1 cellular context compared by ENCODE assay signal in the genomic region with DNA sequence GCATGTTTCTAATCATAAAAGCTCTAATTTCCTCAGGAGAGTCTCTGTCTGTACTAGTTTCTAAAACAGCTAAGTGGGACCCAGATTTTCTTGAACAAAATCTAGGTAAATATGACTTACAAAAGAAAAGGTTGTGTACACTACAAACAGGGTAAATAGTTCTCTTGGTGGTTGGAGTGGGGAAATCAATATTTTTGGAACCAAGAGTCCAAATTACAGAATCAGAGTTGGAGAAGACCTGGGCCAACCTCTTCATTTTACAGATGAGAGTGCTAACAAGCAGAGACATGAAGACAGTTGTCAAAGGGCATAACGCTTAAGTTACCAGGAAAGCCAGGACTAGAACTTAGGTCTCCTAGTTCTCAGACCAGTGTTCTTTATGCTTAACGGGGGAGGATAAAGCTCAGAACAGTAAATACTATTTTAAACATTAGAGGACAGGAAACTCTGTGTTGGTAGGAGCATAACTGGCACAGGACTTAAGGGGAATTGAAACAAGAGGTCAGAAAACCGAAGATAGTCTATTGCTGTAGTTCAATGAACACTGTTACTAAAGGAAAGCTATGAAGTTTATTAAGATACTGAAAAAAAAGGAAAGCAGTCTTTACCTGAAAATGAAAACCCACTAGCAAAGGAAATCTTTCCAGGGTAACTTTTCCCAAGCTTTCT.
TF ChIP-seq lines count a peak whose summit lies in the region.

No MANE protein-coding gene starts in this region.

TF ChIP-seq in HepG2, 621 proteins besides CTCF, POLR2A, EP300 and RAD21 (continued from another document and continues in another):
- TF ChIP-seq, protein P1, sequence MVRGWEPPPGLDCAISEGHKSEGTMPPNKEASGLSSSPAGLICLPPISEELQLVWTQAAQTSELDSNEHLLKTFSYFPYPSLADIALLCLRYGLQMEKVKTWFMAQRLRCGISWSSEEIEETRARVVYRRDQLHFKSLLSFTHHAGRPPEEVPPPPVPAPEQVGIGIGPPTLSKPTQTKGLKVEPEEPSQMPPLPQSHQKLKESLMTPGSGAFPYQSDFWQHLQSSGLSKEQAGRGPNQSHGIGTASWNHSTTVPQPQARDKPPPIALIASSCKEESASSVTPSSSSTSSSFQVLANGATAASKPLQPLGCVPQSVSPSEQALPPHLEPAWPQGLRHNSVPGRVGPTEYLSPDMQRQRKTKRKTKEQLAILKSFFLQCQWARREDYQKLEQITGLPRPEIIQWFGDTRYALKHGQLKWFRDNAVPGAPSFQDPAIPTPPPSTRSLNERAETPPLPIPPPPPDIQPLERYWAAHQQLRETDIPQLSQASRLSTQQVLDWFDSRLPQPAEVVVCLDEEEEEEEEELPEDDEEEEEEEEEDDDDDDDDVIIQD (CRISPR knock-in tag; IDR thresholded peaks at IDR 0.05; ENCODE audit: low read depth) = peak; percentile 50; the same call in 1 of the 2 replicates
- TF ChIP-seq SMARCC2 (IDR thresholded peaks at IDR 0.05) (peak; percentile 63; the same call in 1 of the 2 replicates), CREM (IDR thresholded peaks at IDR 0.05) (peak; percentile 77), CREM (CRISPR knock-in tag; IDR thresholded peaks at IDR 0.05) (no peak), KAT2B (IDR thresholded peaks at IDR 0.05; ENCODE audit: borderline replicate concordance, low read depth, low read length) (peak; percentile 51; the same call in 1 of the 2 replicates), NKX3-1 (CRISPR knock-in tag; IDR thresholded peaks at IDR 0.05) (0 out of 2 replicates have a peak, but pooled peaks have one; percentile 62), GATAD2A (CRISPR knock-in tag; IDR thresholded peaks at IDR 0.05) (peak; percentile 97), KDM6A (CRISPR knock-in tag; IDR thresholded peaks at IDR 0.05; ENCODE audit: low read depth) (peak; percentile 86), ZNF331 (CRISPR knock-in tag; IDR thresholded peaks at IDR 0.05) (peak; percentile 41), NCOA2 (CRISPR knock-in tag; IDR thresholded peaks at IDR 0.05) (peak; percentile 81), SOX5 (CRISPR knock-in tag; IDR thresholded peaks at IDR 0.05; ENCODE audit: borderline replicate concordance) (peak; percentile 77), BCL6 (CRISPR knock-in tag; IDR thresholded peaks at IDR 0.05) (peak; percentile 68), MBD4 (IDR thresholded peaks at IDR 0.05; ENCODE audit: borderline replicate concordance, low read length) (peak; percentile 57; the same call in 1 of the 2 replicates), ISL2 (CRISPR knock-in tag; IDR thresholded peaks at IDR 0.05) (peak; percentile 89), CAMTA2 (CRISPR knock-in tag; IDR thresholded peaks at IDR 0.05; ENCODE audit: borderline replicate concordance) (no peak), ZSCAN9 (CRISPR knock-in tag; IDR thresholded peaks at IDR 0.05; ENCODE audit: borderline replicate concordance) (0 out of 2 replicates have a peak, but pooled peaks have one; percentile 35), MEF2D (CRISPR knock-in tag; IDR thresholded peaks at IDR 0.05) (0 out of 2 replicates have a peak, but pooled peaks have one; percentile 29), ZNF232 (CRISPR knock-in tag; IDR thresholded peaks at IDR 0.05; ENCODE audit: borderline replicate concordance) (no peak), THAP11 (CRISPR knock-in tag; IDR thresholded peaks at IDR 0.05) (peak; percentile 54; the same call in 1 of the 2 replicates), NR2F6 (IDR thresholded peaks at IDR 0.05) (peak; percentile 66), NR2F6 (CRISPR knock-in tag; IDR thresholded peaks at IDR 0.05) (peak; percentile 48; the same call in 1 of the 2 replicates), SOX13 (IDR thresholded peaks at IDR 0.05) (no peak), SOX13 (CRISPR knock-in tag; conservative IDR thresholded peaks at IDR 0.05 in 1 of 2, IDR thresholded peaks at IDR 0.05 in 1 of 2) (peak in 1 of 2 experiments; percentile 71; a peak in 2 of 4 replicates), HDAC1 (CRISPR knock-in tag; IDR thresholded peaks at IDR 0.05) (peak; percentile 75), GFI1 (CRISPR knock-in tag; IDR thresholded peaks at IDR 0.05; ENCODE audit: borderline replicate concordance) (peak; percentile 93), HDAC2 (CRISPR knock-in tag; IDR thresholded peaks at IDR 0.05) (0 out of 2 replicates have a peak, but pooled peaks have one; percentile 68), TBX3 (IDR thresholded peaks at IDR 0.05; ENCODE audit: borderline replicate concordance) (peak; percentile 37; the same call in 1 of the 2 replicates), KLF16 (CRISPR knock-in tag; IDR thresholded peaks at IDR 0.05) (peak in 1 of 2 experiments; percentile 85; a peak in 1 of 4 replicates), SMARCE1 (IDR thresholded peaks at IDR 0.05; ENCODE audit: borderline replicate concordance) (peak; percentile 69; the same call in 1 of the 2 replicates), FOXA1 (IDR thresholded peaks at IDR 0.05) (peak; percentile 93), FOXA1 (CRISPR knock-in tag; IDR thresholded peaks at IDR 0.05) (peak; percentile 87), ZNF205 (CRISPR knock-in tag; IDR thresholded peaks at IDR 0.05) (peak; percentile 31; the same call in 1 of the 2 replicates), ZNF354B (CRISPR knock-in tag; IDR thresholded peaks at IDR 0.05) (no peak), HMG20A (CRISPR knock-in tag; IDR thresholded peaks at IDR 0.05; ENCODE audit: borderline replicate concordance) (peak; percentile 80; the same call in 1 of the 2 replicates), SNAPC2 (CRISPR knock-in tag; IDR thresholded peaks at IDR 0.05) (0 out of 2 replicates have a peak, but pooled peaks have one; percentile 41), RELA (CRISPR knock-in tag; IDR thresholded peaks at IDR 0.05) (peak; percentile 51; the same call in 1 of the 2 replicates), NR2F2 (IDR thresholded peaks at IDR 0.05; ENCODE audit: borderline replicate concordance, low read depth) (peak; percentile 73), FOXK1 (CRISPR knock-in tag; IDR thresholded peaks at IDR 0.05; ENCODE audit: borderline replicate concordance, low read depth) (0 out of 2 replicates have a peak, but pooled peaks have one; percentile 55), SMYD3 (CRISPR knock-in tag; IDR thresholded peaks at IDR 0.05) (0 out of 2 replicates have a peak, but pooled peaks have one; percentile 34), ZFP90 (CRISPR knock-in tag; IDR thresholded peaks at IDR 0.05; ENCODE audit: borderline replicate concordance) (no peak), NFKBIZ (CRISPR knock-in tag; IDR thresholded peaks at IDR 0.05) (peak; percentile 57; the same call in 1 of the 2 replicates), PPARG (CRISPR knock-in tag; conservative IDR thresholded peaks at IDR 0.05) (peak; percentile 40; the same call in 1 of the 2 replicates), SAP130 (CRISPR knock-in tag; IDR thresholded peaks at IDR 0.05; ENCODE audit: low read depth) (peak; percentile 47), ZBTB7B (CRISPR knock-in tag; IDR thresholded peaks at IDR 0.05) (0 out of 2 replicates have a peak, but pooled peaks have one; percentile 27), ZNF644 (CRISPR knock-in tag; IDR thresholded peaks at IDR 0.05; ENCODE audit: low read depth) (0 out of 2 replicates have a peak, but pooled peaks have one; percentile 9), ATF1 (CRISPR knock-in tag; IDR thresholded peaks at IDR 0.05) (peak; percentile 41; the same call in 1 of the 2 replicates), POLR2AphosphoS5 (IDR thresholded peaks at IDR 0.05; ENCODE audit: low read depth, low read length) (0 out of 2 replicates have a peak, but pooled peaks have one; percentile 26), NFIC (IDR thresholded peaks at IDR 0.05; ENCODE audit: low read length) (peak; percentile 83), RXRB (CRISPR knock-in tag; IDR thresholded peaks at IDR 0.05; ENCODE audit: borderline replicate concordance) (peak; percentile 82), TOE1 (CRISPR knock-in tag; IDR thresholded peaks at IDR 0.05) (peak; percentile 76; the same call in 1 of the 2 replicates)
- TF ChIP-seq, protein P2, sequence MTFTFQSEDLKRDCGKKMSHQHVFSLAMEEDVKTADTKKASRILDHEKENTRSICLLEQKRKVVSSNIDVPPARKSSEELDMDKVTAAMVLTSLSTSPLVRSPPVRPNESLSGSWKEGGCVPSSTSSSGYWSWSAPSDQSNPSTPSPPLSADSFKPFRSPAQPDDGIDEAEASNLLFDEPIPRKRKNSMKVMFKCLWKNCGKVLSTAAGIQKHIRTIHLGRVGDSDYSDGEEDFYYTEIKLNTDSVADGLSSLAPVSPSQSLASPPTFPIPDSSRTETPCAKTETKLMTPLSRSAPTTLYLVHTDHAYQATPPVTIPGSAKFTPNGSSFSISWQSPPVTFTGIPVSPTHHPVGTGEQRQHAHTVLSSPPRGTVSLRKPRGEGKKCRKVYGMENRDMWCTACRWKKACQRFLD (CRISPR knock-in tag; IDR thresholded peaks at IDR 0.05; ENCODE audit: borderline replicate concordance) = no peak
- TF ChIP-seq, protein P3, sequence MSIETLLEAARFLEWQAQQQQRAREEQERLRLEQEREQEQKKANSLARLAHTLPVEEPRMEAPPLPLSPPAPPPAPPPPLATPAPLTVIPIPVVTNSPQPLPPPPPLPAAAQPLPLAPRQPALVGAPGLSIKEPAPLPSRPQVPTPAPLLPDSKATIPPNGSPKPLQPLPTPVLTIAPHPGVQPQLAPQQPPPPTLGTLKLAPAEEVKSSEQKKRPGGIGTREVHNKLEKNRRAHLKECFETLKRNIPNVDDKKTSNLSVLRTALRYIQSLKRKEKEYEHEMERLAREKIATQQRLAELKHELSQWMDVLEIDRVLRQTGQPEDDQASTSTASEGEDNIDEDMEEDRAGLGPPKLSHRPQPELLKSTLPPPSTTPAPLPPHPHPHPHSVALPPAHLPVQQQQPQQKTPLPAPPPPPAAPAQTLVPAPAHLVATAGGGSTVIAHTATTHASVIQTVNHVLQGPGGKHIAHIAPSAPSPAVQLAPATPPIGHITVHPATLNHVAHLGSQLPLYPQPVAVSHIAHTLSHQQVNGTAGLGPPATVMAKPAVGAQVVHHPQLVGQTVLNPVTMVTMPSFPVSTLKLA (IDR thresholded peaks at IDR 0.05) = no peak
- TF ChIP-seq, protein P4, sequence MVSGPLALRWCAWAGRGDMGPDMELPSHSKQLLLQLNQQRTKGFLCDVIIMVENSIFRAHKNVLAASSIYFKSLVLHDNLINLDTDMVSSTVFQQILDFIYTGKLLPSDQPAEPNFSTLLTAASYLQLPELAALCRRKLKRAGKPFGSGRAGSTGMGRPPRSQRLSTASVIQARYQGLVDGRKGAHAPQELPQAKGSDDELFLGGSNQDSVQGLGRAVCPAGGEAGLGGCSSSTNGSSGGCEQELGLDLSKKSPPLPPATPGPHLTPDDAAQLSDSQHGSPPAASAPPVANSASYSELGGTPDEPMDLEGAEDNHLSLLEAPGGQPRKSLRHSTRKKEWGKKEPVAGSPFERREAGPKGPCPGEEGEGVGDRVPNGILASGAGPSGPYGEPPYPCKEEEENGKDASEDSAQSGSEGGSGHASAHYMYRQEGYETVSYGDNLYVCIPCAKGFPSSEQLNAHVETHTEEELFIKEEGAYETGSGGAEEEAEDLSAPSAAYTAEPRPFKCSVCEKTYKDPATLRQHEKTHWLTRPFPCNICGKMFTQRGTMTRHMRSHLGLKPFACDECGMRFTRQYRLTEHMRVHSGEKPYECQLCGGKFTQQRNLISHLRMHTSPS (CRISPR knock-in tag; IDR thresholded peaks at IDR 0.05; ENCODE audit: low read depth) = no peak
- TF ChIP-seq, protein P5, sequence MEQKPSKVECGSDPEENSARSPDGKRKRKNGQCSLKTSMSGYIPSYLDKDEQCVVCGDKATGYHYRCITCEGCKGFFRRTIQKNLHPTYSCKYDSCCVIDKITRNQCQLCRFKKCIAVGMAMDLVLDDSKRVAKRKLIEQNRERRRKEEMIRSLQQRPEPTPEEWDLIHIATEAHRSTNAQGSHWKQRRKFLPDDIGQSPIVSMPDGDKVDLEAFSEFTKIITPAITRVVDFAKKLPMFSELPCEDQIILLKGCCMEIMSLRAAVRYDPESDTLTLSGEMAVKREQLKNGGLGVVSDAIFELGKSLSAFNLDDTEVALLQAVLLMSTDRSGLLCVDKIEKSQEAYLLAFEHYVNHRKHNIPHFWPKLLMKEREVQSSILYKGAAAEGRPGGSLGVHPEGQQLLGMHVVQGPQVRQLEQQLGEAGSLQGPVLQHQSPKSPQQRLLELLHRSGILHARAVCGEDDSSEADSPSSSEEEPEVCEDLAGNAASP (CRISPR knock-in tag; IDR thresholded peaks at IDR 0.05; ENCODE audit: borderline replicate concordance) = peak; percentile 79; the same call in 1 of the 2 replicates
- TF ChIP-seq, protein P6, sequence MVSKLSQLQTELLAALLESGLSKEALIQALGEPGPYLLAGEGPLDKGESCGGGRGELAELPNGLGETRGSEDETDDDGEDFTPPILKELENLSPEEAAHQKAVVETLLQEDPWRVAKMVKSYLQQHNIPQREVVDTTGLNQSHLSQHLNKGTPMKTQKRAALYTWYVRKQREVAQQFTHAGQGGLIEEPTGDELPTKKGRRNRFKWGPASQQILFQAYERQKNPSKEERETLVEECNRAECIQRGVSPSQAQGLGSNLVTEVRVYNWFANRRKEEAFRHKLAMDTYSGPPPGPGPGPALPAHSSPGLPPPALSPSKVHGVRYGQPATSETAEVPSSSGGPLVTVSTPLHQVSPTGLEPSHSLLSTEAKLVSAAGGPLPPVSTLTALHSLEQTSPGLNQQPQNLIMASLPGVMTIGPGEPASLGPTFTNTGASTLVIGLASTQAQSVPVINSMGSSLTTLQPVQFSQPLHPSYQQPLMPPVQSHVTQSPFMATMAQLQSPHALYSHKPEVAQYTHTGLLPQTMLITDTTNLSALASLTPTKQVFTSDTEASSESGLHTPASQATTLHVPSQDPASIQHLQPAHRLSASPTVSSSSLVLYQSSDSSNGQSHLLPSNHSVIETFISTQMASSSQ (IDR thresholded peaks at IDR 0.05; ENCODE audit: low read depth) = peak; percentile 25; the same call in 1 of the 2 replicates
- TF ChIP-seq, protein P6 (CRISPR knock-in tag; IDR thresholded peaks at IDR 0.05; ENCODE audit: borderline replicate concordance) = no peak
- TF ChIP-seq, protein P7, sequence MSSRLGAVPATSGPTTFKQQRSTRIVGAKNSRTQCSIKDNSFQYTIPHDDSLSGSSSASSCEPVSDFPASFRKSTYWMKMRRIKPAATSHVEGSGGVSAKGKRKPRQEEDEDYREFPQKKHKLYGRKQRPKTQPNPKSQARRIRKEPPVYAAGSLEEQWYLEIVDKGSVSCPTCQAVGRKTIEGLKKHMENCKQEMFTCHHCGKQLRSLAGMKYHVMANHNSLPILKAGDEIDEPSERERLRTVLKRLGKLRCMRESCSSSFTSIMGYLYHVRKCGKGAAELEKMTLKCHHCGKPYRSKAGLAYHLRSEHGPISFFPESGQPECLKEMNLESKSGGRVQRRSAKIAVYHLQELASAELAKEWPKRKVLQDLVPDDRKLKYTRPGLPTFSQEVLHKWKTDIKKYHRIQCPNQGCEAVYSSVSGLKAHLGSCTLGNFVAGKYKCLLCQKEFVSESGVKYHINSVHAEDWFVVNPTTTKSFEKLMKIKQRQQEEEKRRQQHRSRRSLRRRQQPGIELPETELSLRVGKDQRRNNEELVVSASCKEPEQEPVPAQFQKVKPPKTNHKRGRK (CRISPR knock-in tag; IDR thresholded peaks at IDR 0.05) = no peak
